In genomic region chr1:53196485-53197271, GRCh38 we compare ENCODE assay signal across 8 cellular contexts. TPM values are rescaled to one million over a fixed set of nuclear protein-coding genes. Genes with fewer than 3 reads are reported as not detected.
A peak's percentile ranks its signal among the peaks of the same experiment; 100 is the strongest.
DNase-seq lines count a peak whose midpoint lies in the region; ATAC-seq and TF ChIP-seq lines count a peak whose summit lies in the region.

Gene CPT2 (plus strand): TSS chr1:53196824. CDS start chr1:53196944, 120 bp downstream.

- peak within 1 kb of the TSS; percentile 91 for H3K4me3 Mint-ChIP-seq in neural progenitor cell

- peaks cover 2% of the 10 kb centered on the region for H3K27me3 Mint-ChIP-seq in neural progenitor cell (ENCODE audit: insufficient read depth, low read depth)

- POLR2A ChIA-PET in HEK293T (lab: Yijun Ruan, JAX) = interaction anchor here (0.6 to 1.8 kb wide), 9 partner anchors 10 to 221 kb away, joined by 3 to 10 read pairs (median 3); partner anchors contain the start of gene CZIB

- H3K4me3 ChIP-seq in neural progenitor cell (peak within 1 kb of the TSS; percentile 93), stomach smooth muscle (ENCODE audit: low read length in 2 of 2) (peak within 1 kb of the TSS; percentile 89 to 92)

- peaks cover 10% of the 10 kb centered on the region for H3K36me3 Mint-ChIP-seq in neural progenitor cell

- TF ChIP-seq CTCF in foreskin keratinocyte (conservative IDR thresholded peaks at IDR 0.05) = peak; percentile 25
- TF ChIP-seq CTCF in neural progenitor cell (IDR thresholded peaks at IDR 0.05) = no peak

- in situ Hi-C loops in SK-MEL-5 (cut with HindIII; ENCODE audit: low pct_unique_long_range_greater_than_20kb, low sequenced_read_pairs) = no loop called here

- H3K27ac Mint-ChIP-seq in neural progenitor cell = peak within 1 kb of the TSS; percentile 80

- H3K9ac ChIP-seq in neural progenitor cell (peak within 1 kb of the TSS; percentile 90), stomach smooth muscle (ENCODE audit: low read length in 2 of 2) (peak within 1 kb of the TSS; percentile 92 to 96)

- no peaks in the 10 kb centered on the region for H3K9me3 ChIP-seq in neural progenitor cell (ENCODE audit: low read depth)
- H3K9me3 ChIP-seq in stomach smooth muscle (ENCODE audit: control insufficient read depth in 2 of 2, low read length in 2 of 2) = no peaks in the 10 kb centered on the region

- H3K9me3 Mint-ChIP-seq in neural progenitor cell = peaks cover 2% of the 10 kb centered on the region

- H4K20me1 ChIP-seq in neural progenitor cell (ENCODE audit: low read depth) = no peaks in the 10 kb centered on the region

- no peaks in the 10 kb centered on the region for H3K36me3 ChIP-seq in neural progenitor cell
- peaks cover 4 to 8% of the 10 kb centered on the region in 2 donors for H3K36me3 ChIP-seq in stomach smooth muscle (ENCODE audit: control insufficient read depth in 2 of 2, insufficient read depth in 2 of 2, low read length in 2 of 2)

- H3K4me1 ChIP-seq in foreskin keratinocyte (peaks cover 14% of the 10 kb centered on the region), neural progenitor cell (peaks cover 10% of the 10 kb centered on the region), stomach smooth muscle (ENCODE audit: control insufficient read depth, insufficient read depth, low read length) (peaks cover 30% of the 10 kb centered on the region)

- peak within 1 kb of the TSS; percentile 63 for H3K27ac ChIP-seq in foreskin keratinocyte
- H3K27ac ChIP-seq in neural progenitor cell = peak within 1 kb of the TSS; percentile 64
- H3K27ac ChIP-seq in stomach smooth muscle (ENCODE audit: low read length) = peak within 1 kb of the TSS; percentile 99

- DNase-seq in GF-D8 (lab: John Stamatoyannopoulos, UW) = peak; percentile 86
- DNase-seq in HEK293T (ENCODE audit: extremely low spot score) = peak; percentile 99
- DNase-seq in NAMALWA (ENCODE audit: low spot score) = peak; percentile 92
- peak; percentile 88 for DNase-seq in SK-MEL-5 (ENCODE audit: low read depth, low spot score)
- DNase-seq in activated naive CD4-positive, alpha-beta T cell (lab: John Stamatoyannopoulos, UW) = peak; percentile 52 to 88 (median 72)
- DNase-seq in foreskin keratinocyte = peak; percentile 53 to 70
- DNase-seq in neural progenitor cell (ENCODE audit: low spot score) = peak; percentile 96

- CTCF ChIA-PET in HEK293T (lab: Yijun Ruan, JAX) = no interaction called here

- peak within 1 kb of the TSS; percentile 94 for H3K4me2 ChIP-seq in neural progenitor cell

- H3K4me1 Mint-ChIP-seq in neural progenitor cell = peaks cover 20% of the 10 kb centered on the region

- no peaks in the 10 kb centered on the region for H3F3A ChIP-seq in neural progenitor cell (ENCODE audit: low read depth)

- peaks cover 20% of the 10 kb centered on the region for H3K79me2 ChIP-seq in neural progenitor cell (ENCODE audit: low read depth)

- H3K27me3 ChIP-seq in foreskin keratinocyte = no peaks in the 10 kb centered on the region
- H3K27me3 ChIP-seq in neural progenitor cell = peaks cover 12% of the 10 kb centered on the region
- no peaks in the 10 kb centered on the region for H3K27me3 ChIP-seq in stomach smooth muscle (ENCODE audit: control insufficient read depth in 1 of 2, insufficient read depth in 2 of 2, low read length in 2 of 2)

- peak; percentile 96 for ATAC-seq in foreskin keratinocyte

- peak within 1 kb of the TSS; percentile 81 for H2AFZ ChIP-seq in neural progenitor cell (replicated peaks)

TF ChIP-seq in HEK293T, 16 proteins besides CTCF, POLR2A, EP300 and RAD21:
- TF ChIP-seq PKNOX1 (IDR thresholded peaks at IDR 0.05) = peak; percentile 71
- TF ChIP-seq L3MBTL2 (conservative IDR thresholded peaks at IDR 0.05) = peak; percentile 71
- peak; percentile 55; the same call in 1 of the 2 replicates for TF ChIP-seq ELF4 (IDR thresholded peaks at IDR 0.05)
- no peak for TF ChIP-seq FOXK2 (IDR thresholded peaks at IDR 0.05)

RNA-seq across cellular contexts. Expression of gene CPT2, which starts in this region (rescaled TPM):
- total RNA-seq in SK-MEL-5 (2014; rRNA removed; shearing (Covaris generic)) = 28.2 and 32.1 TPM in 2 replicates
- polyA plus RNA-seq in SK-MEL-5 (2015; cell fraction: cytosol; rRNA removed) = 31.0 and 34.9 TPM in 2 replicates
- polyA plus RNA-seq in SK-MEL-5 (2015; cell fraction: nucleus; rRNA removed) = 6.8 and 12.2 TPM in 2 replicates
- total RNA-seq in foreskin keratinocyte = 15.2 and 15.3 TPM in 2 replicates
- 9.5 and 11.0 TPM in 2 replicates for polyA plus RNA-seq in foreskin keratinocyte
- total RNA-seq in neural progenitor cell (ENCODE audit: low replicate concordance) = 19.0 and 29.2 TPM in 2 replicates

Comparison
In these comparisons a context has a peak if more than half of its experiments do, and no peak if none do; other contexts are left out.
1. Peak in every context shown above with its lines: DNase-seq, ATAC-seq, H3K4me3 ChIP-seq and H3K27ac ChIP-seq.